ENCODE assay signal across 9 cellular contexts in the genomic region with DNA sequence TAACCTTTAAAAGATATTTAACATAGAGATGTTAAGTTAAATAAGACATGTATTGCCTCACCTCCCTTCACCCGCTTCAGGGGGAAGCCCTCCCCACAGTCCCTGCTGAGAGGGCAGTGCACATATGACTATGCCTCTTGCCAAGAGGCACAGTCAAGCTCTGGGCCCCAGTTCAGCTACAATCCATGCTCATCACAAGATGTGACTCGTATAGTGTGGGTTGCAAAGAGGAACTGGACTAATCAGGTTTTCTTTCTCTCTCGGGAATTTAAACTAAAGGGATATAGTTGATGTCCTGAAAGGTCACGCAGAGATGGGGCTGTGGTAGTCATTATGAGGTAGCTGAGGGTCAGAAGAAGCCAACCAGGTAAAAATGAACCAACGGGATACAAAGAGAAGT.
DNase-seq lines count a peak whose midpoint lies in the region; ATAC-seq and TF ChIP-seq lines count a peak whose summit lies in the region.
"Had no signal": no experiment of that assay in that cellular context is flagged by ENCODE, and none has a peak within 500 bp of the region (broad histone marks: within the 10 kb centered on the region; RNA-seq: fewer than 3 reads in every experiment).

No MANE protein-coding gene starts in this region.

- peak; percentile 98 for ATAC-seq in HG02852 (IDR thresholded peaks at IDR 0.05; ENCODE audit: unreplicated experiment)

- no peaks in the 10 kb centered on the region for H3K9me3 ChIP-seq in WERI-Rb-1 (ENCODE audit: severe bottlenecking)

- no peak overlapping the region for H3K27ac ChIP-seq in WERI-Rb-1

- no peaks in the 10 kb centered on the region for H3K36me3 ChIP-seq in WERI-Rb-1

- no peak overlapping the region for H3K4me3 ChIP-seq in WERI-Rb-1 (ENCODE audit: low read depth, low read length)

- no peak for TF ChIP-seq CTCF in WERI-Rb-1 (IDR thresholded peaks at IDR 0.05; ENCODE audit: low read depth, low read length)

- H3K27me3 ChIP-seq in WERI-Rb-1 (ENCODE audit: insufficient read depth, low read depth, severe bottlenecking) = no peaks in the 10 kb centered on the region

- peak; percentile 6 for DNase-seq in activated naive CD4-positive, alpha-beta T cell treated with Interleukin-2 at 50 U/mL for 16 hours
- DNase-seq in activated naive CD4-positive, alpha-beta T cell (lab: John Stamatoyannopoulos, UW) = no peak
- DNase-seq in RKO (ENCODE audit: low spot score) = peak; percentile 72
- peak; percentile 10 for DNase-seq in hepatic stellate cell (ENCODE audit: low spot score)
- DNase-seq in WERI-Rb-1 = no peak
- DNase-seq in T1000 (lab: John Stamatoyannopoulos, UW) = no peak
- DNase-seq in NCI-H2171 treated with DMSO at 0.1 percent for 48 hours (lab: John Stamatoyannopoulos, UW) = no peak
- DNase-seq: DND-41 had no signal

Comparison
In these comparisons a context has a peak if more than half of its experiments do, and no peak if none do; other contexts are left out.
1. DNase-seq: peak in activated naive CD4-positive, alpha-beta T cell treated with Interleukin-2 at 50 U/mL for 16 hours (single experiment), RKO (single experiment) and hepatic stellate cell (single experiment); none in activated naive CD4-positive, alpha-beta T cell (0 of 4), WERI-Rb-1 (single experiment), T1000 (single experiment) and NCI-H2171 treated with DMSO at 0.1 percent for 48 hours (single experiment).